In the genomic region with DNA sequence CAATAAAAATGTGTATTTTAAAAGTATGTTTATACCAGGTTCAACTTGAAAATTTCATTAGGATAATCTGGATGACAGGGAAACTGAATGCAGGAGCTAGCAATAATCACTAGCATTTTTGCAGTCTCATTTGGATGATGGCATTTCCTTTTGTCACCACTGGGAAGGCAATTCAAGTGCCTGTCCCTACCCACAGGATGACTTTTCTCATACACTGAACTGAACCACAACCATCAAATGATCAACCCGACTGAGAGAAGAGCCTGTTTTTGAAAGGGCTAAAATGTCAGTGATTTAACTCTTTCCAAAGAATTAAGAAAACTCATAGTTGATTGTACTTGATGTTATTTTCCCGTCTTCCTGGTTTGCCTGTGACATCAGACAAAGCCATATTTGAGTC, we compare ENCODE assay signal across 15 cellular contexts.
DNase-seq lines count a peak whose midpoint lies in the region; ATAC-seq and TF ChIP-seq lines count a peak whose summit lies in the region.
"Had no signal": no experiment of that assay in that cellular context is flagged by ENCODE, and none has a peak within 500 bp of the region (broad histone marks: within the 10 kb centered on the region; RNA-seq: fewer than 3 reads in every experiment).

No MANE protein-coding gene starts in this region.

- no peaks in the 10 kb centered on the region for H3K36me3 Mint-ChIP-seq in activated naive CD8-positive, alpha-beta T cell treated with anti-CD3 and anti-CD28 coated beads, Interleukin-2, amount 50 U/mL, for 24 hours (ENCODE audit: low read depth)
- no peaks in the 10 kb centered on the region for H3K36me3 Mint-ChIP-seq in activated naive CD8-positive, alpha-beta T cell treated with anti-CD3 and anti-CD28 coated beads for 36 hours
- H3K36me3 Mint-ChIP-seq in WTC11: no peaks in the 10 kb centered on the region
- H3K36me3 Mint-ChIP-seq in stimulated activated effector memory CD8-positive, alpha-beta T cell treated with anti-CD3 and anti-CD28 coated beads, Interleukin-12 subunit alpha, Interleukin-12 subunit beta, amount 100 ng/mL, for 72 hours: no peaks in the 10 kb centered on the region

- no peak overlapping the region for H3K4me3 Mint-ChIP-seq in activated naive CD8-positive, alpha-beta T cell treated with anti-CD3 and anti-CD28 coated beads, Interleukin-2, amount 50 U/mL, for 24 hours
- H3K4me3 Mint-ChIP-seq in activated naive CD8-positive, alpha-beta T cell treated with anti-CD3 and anti-CD28 coated beads for 36 hours: no peak overlapping the region
- H3K4me3 Mint-ChIP-seq in WTC11: no peak overlapping the region
- no peak overlapping the region for H3K4me3 Mint-ChIP-seq in stimulated activated effector memory CD8-positive, alpha-beta T cell treated with anti-CD3 and anti-CD28 coated beads, Interleukin-12 subunit alpha, Interleukin-12 subunit beta, amount 100 ng/mL, for 72 hours
- H3K4me3 Mint-ChIP-seq: activated T-cell treated with anti-CD3 and anti-CD28 coated beads, Interleukin-2, amount 50 U/mL, for 4 hours; B cell had no signal

- no peaks in the 10 kb centered on the region for H3K4me1 Mint-ChIP-seq in activated naive CD8-positive, alpha-beta T cell treated with anti-CD3 and anti-CD28 coated beads, Interleukin-2, amount 50 U/mL, for 24 hours
- no peaks in the 10 kb centered on the region for H3K4me1 Mint-ChIP-seq in activated naive CD8-positive, alpha-beta T cell treated with anti-CD3 and anti-CD28 coated beads for 36 hours
- H3K4me1 Mint-ChIP-seq in WTC11: no peaks in the 10 kb centered on the region; the same call in 1 of the 2 replicates
- H3K4me1 Mint-ChIP-seq in stimulated activated effector memory CD8-positive, alpha-beta T cell treated with anti-CD3 and anti-CD28 coated beads, Interleukin-12 subunit alpha, Interleukin-12 subunit beta, amount 100 ng/mL, for 72 hours: no peaks in the 10 kb centered on the region
- H3K4me1 Mint-ChIP-seq: B cell had no signal

- H3K27ac Mint-ChIP-seq in activated naive CD8-positive, alpha-beta T cell treated with anti-CD3 and anti-CD28 coated beads, Interleukin-2, amount 50 U/mL, for 24 hours: no peak overlapping the region
- no peak overlapping the region for H3K27ac Mint-ChIP-seq in activated naive CD8-positive, alpha-beta T cell treated with anti-CD3 and anti-CD28 coated beads for 36 hours
- no peak overlapping the region for H3K27ac Mint-ChIP-seq in WTC11
- no peak overlapping the region for H3K27ac Mint-ChIP-seq in stimulated activated effector memory CD8-positive, alpha-beta T cell treated with anti-CD3 and anti-CD28 coated beads, Interleukin-12 subunit alpha, Interleukin-12 subunit beta, amount 100 ng/mL, for 72 hours
- H3K27ac Mint-ChIP-seq: B cell, progenitor cell of endocrine pancreas had no signal

- no peak overlapping the region for H3K4me3 ChIP-seq in right cardiac atrium (ENCODE audit: low read length)
- H3K4me3 ChIP-seq: adrenal gland, heart left ventricle had no signal

- TF ChIP-seq CTCF in WTC11 (IDR thresholded peaks at IDR 0.05): no peak

- DNase-seq in activated naive CD8-positive, alpha-beta T cell treated with anti-CD3 and anti-CD28 coated beads, Interleukin-2, amount 50 U/mL, for 24 hours: no peak
- DNase-seq in activated naive CD8-positive, alpha-beta T cell treated with anti-CD3 and anti-CD28 coated beads for 36 hours: no peak
- DNase-seq in HT1080 (ENCODE audit: low read depth) (peak; percentile 29), WTC11 (ENCODE audit: low spot score) (no peak), GM19238 (ENCODE audit: insufficient read length, low spot score) (no peak), right cardiac atrium (no peak)
- DNase-seq in stimulated activated effector memory CD8-positive, alpha-beta T cell treated with anti-CD3 and anti-CD28 coated beads, Interleukin-12 subunit alpha, Interleukin-12 subunit beta, amount 100 ng/mL, for 72 hours (ENCODE audit: low spot score in 2 of 2): no peak
- DNase-seq: activated T-cell treated with anti-CD3 and anti-CD28 coated beads, Interleukin-2, amount 50 U/mL, for 4 hours; adrenal gland; heart left ventricle; NCI-H2081; T-helper 1 cell had no signal

- CTCF ChIA-PET in WTC11 (lab: Charles Lee): interaction anchor here (0.6 to 8.7 kb wide), 8 partner anchors 73 to 334 kb away, joined by 4 to 130 read pairs (median 4); no protein-coding TSS in a partner anchor

- H3K9me3 ChIP-seq in right cardiac atrium (ENCODE audit: control insufficient read depth, low read length): no peaks in the 10 kb centered on the region
- H3K9me3 ChIP-seq: adrenal gland, heart left ventricle had no signal

- POLR2A ChIA-PET in WTC11 (lab: Charles Lee): no interaction called here

- 47% methylated on average over 2 of the region's 2 CpGs for WGBS in right cardiac atrium

- H3K27me3 ChIP-seq in right cardiac atrium (ENCODE audit: control insufficient read depth, insufficient read depth): no peaks in the 10 kb centered on the region

- H3K9me3 Mint-ChIP-seq in activated naive CD8-positive, alpha-beta T cell treated with anti-CD3 and anti-CD28 coated beads, Interleukin-2, amount 50 U/mL, for 24 hours: no peaks in the 10 kb centered on the region
- no peaks in the 10 kb centered on the region for H3K9me3 Mint-ChIP-seq in activated naive CD8-positive, alpha-beta T cell treated with anti-CD3 and anti-CD28 coated beads for 36 hours
- no peaks in the 10 kb centered on the region for H3K9me3 Mint-ChIP-seq in WTC11
- no peaks in the 10 kb centered on the region for H3K9me3 Mint-ChIP-seq in stimulated activated effector memory CD8-positive, alpha-beta T cell treated with anti-CD3 and anti-CD28 coated beads, Interleukin-12 subunit alpha, Interleukin-12 subunit beta, amount 100 ng/mL, for 72 hours
- H3K9me3 Mint-ChIP-seq: activated T-cell treated with anti-CD3 and anti-CD28 coated beads, Interleukin-2, amount 50 U/mL, for 4 hours had no signal

- intact Hi-C loops in right cardiac atrium (cut with DNase I): loop anchor here in 2 of 4 donors (5.0 to 10.0 kb wide), 2 partner anchors 292 to 320 kb away; no protein-coding TSS in a partner anchor

- H3K27ac ChIP-seq in right cardiac atrium (ENCODE audit: low read length): no peak overlapping the region
- H3K27ac ChIP-seq: adrenal gland, heart left ventricle had no signal

- H3K4me1 ChIP-seq in right cardiac atrium (ENCODE audit: control insufficient read depth, insufficient read depth, low read length): peaks cover 4% of the 10 kb centered on the region
- H3K4me1 ChIP-seq: adrenal gland had no signal

- H3K27me3 Mint-ChIP-seq in activated naive CD8-positive, alpha-beta T cell treated with anti-CD3 and anti-CD28 coated beads, Interleukin-2, amount 50 U/mL, for 24 hours: peaks cover 46% of the 10 kb centered on the region
- H3K27me3 Mint-ChIP-seq in activated naive CD8-positive, alpha-beta T cell treated with anti-CD3 and anti-CD28 coated beads for 36 hours: peaks cover 54% of the 10 kb centered on the region
- no peaks in the 10 kb centered on the region for H3K27me3 Mint-ChIP-seq in WTC11 (ENCODE audit: low read depth)
- H3K27me3 Mint-ChIP-seq: progenitor cell of endocrine pancreas had no signal

- ATAC-seq in activated naive CD8-positive, alpha-beta T cell treated with anti-CD3 and anti-CD28 coated beads, Interleukin-2, amount 50 U/mL, for 24 hours: peak; percentile 57
- ATAC-seq in WTC11: peak; percentile 69; the same call in 1 of the 2 replicates
- ATAC-seq in stimulated activated effector memory CD8-positive, alpha-beta T cell treated with anti-CD3 and anti-CD28 coated beads, Interleukin-12 subunit alpha, Interleukin-12 subunit beta, amount 100 ng/mL, for 72 hours: peak; percentile 39
- no peak for ATAC-seq in GM21423 (IDR thresholded peaks at IDR 0.05; ENCODE audit: unreplicated experiment)
- no peak for ATAC-seq in right cardiac atrium
- ATAC-seq: heart left ventricle had no signal

TF ChIP-seq in WTC11, 78 proteins besides CTCF, POLR2A, EP300 and RAD21:
- TF ChIP-seq ELF4 (CRISPR knock-in tag; IDR thresholded peaks at IDR 0.05; ENCODE audit: low read depth): no peak
- TF ChIP-seq RORB (CRISPR knock-in tag; IDR thresholded peaks at IDR 0.05): no peak

Comparison
In these comparisons a context has a peak if more than half of its experiments do, and no peak if none do; other contexts are left out.
1. ATAC-seq: peak in activated naive CD8-positive, alpha-beta T cell treated with anti-CD3 and anti-CD28 coated beads, Interleukin-2, amount 50 U/mL, for 24 hours (single experiment), WTC11 (single experiment) and stimulated activated effector memory CD8-positive, alpha-beta T cell treated with anti-CD3 and anti-CD28 coated beads, Interleukin-12 subunit alpha, Interleukin-12 subunit beta, amount 100 ng/mL, for 72 hours (single experiment); none in GM21423 (single experiment) and right cardiac atrium (0 of 2).